14 cellular contexts compared by ENCODE assay signal in genomic region chr3:120204338-120204737, GRCh38.
A peak's percentile ranks its signal among the peaks of the same experiment; 100 is the strongest.
DNase-seq lines count a peak whose midpoint lies in the region; ATAC-seq and TF ChIP-seq lines count a peak whose summit lies in the region.
"Had no signal": no experiment of that assay in that cellular context is flagged by ENCODE, and none has a peak within 500 bp of the region (broad histone marks: within the 10 kb centered on the region; RNA-seq: fewer than 3 reads in every experiment).

No MANE protein-coding gene starts in this region.

- no peak overlapping the region for H3K4me3 ChIP-seq in liver (ENCODE audit: low read depth in 1 of 3, low read length in 3 of 3)
- no peak overlapping the region for H3K4me3 ChIP-seq in neutrophil (ENCODE audit: low read depth in 1 of 2, low read length in 1 of 2)
- H3K4me3 ChIP-seq: GM23248 had no signal

- ATAC-seq in left lobe of liver = peak; percentile 77
- no peak for ATAC-seq in HG03469 (IDR thresholded peaks at IDR 0.05; ENCODE audit: unreplicated experiment)
- ATAC-seq in naive thymus-derived CD8-positive, alpha-beta T cell = no peak
- ATAC-seq: CD8-positive, alpha-beta T cell had no signal

- H3K4me3 Mint-ChIP-seq in naive thymus-derived CD8-positive, alpha-beta T cell = no peak overlapping the region
- H3K4me3 Mint-ChIP-seq: CD4-positive, CD25-positive, alpha-beta regulatory T cell; CD8-positive, alpha-beta T cell had no signal

- H3K27me3 Mint-ChIP-seq in naive thymus-derived CD8-positive, alpha-beta T cell = peaks cover under 1 to 3% (median 1%) of the 10 kb centered on the region in 5 donors
- H3K27me3 Mint-ChIP-seq: CD4-positive, CD25-positive, alpha-beta regulatory T cell had no signal

- no peak for TF ChIP-seq CTCF in liver (IDR thresholded peaks at IDR 0.05; ENCODE audit: low read depth, low read length, missing input control)
- no peak for TF ChIP-seq CTCF in neutrophil (IDR thresholded peaks at IDR 0.05)

- H3K9me3 Mint-ChIP-seq in naive thymus-derived CD8-positive, alpha-beta T cell = no peaks in the 10 kb centered on the region
- H3K9me3 Mint-ChIP-seq: CD4-positive, CD25-positive, alpha-beta regulatory T cell; CD8-positive, alpha-beta T cell had no signal

- peak; percentile 66 for DNase-seq in left lobe of liver (ENCODE audit: low spot score)
- DNase-seq in NCI-H2227 (lab: John Stamatoyannopoulos, UW; ENCODE audit: unreplicated experiment) = no peak
- DNase-seq in naive thymus-derived CD8-positive, alpha-beta T cell = no peak
- DNase-seq: Caco-2; CD4-positive, CD25-positive, alpha-beta regulatory T cell; CD8-positive, alpha-beta T cell; DMS153; DND-41; GM23248; H7; HCEC 1CT had no signal

- H3K9me3 ChIP-seq in liver (ENCODE audit: control insufficient read depth in 4 of 4, low read length in 3 of 4) (no peaks in the 10 kb centered on the region), neutrophil (no peaks in the 10 kb centered on the region)

- H3K27me3 ChIP-seq in liver (ENCODE audit: control insufficient read depth in 4 of 4, insufficient read depth in 4 of 4, low read length in 3 of 4) (no peaks in the 10 kb centered on the region), neutrophil (no peaks in the 10 kb centered on the region)

- H3K9ac ChIP-seq in liver (ENCODE audit: low read depth in 1 of 2, low read length in 2 of 2) = no peak overlapping the region
- H3K9ac ChIP-seq: GM23248 had no signal

- H3K27ac Mint-ChIP-seq in naive thymus-derived CD8-positive, alpha-beta T cell = no peak overlapping the region
- H3K27ac Mint-ChIP-seq: CD4-positive, CD25-positive, alpha-beta regulatory T cell; CD8-positive, alpha-beta T cell had no signal

- 67% methylated on average over 5 of the region's 5 CpGs for WGBS in liver

- H3K36me3 ChIP-seq in liver (ENCODE audit: control insufficient read depth in 4 of 4, insufficient read depth in 3 of 4, low read depth in 1 of 4, low read length in 3 of 4) (no peaks in the 10 kb centered on the region), neutrophil (no peaks in the 10 kb centered on the region)

- POLR2A ChIA-PET in naive thymus-derived CD8-positive, alpha-beta T cell (lab: Charles Lee) = no interaction called here

- H3K36me3 Mint-ChIP-seq in naive thymus-derived CD8-positive, alpha-beta T cell = no peaks in the 10 kb centered on the region
- H3K36me3 Mint-ChIP-seq: CD4-positive, CD25-positive, alpha-beta regulatory T cell; CD8-positive, alpha-beta T cell had no signal

- peaks cover 11 to 23% (median 14%) of the 10 kb centered on the region in 4 donors for H3K4me1 ChIP-seq in liver (ENCODE audit: control insufficient read depth in 4 of 4, insufficient read depth in 4 of 4, low read length in 3 of 4)
- peaks cover 53 to 57% of the 10 kb centered on the region in 2 experiments for H3K4me1 ChIP-seq in neutrophil (ENCODE audit: control insufficient read depth in 1 of 2, insufficient read depth in 1 of 2, low read depth in 1 of 2, low read length in 1 of 2)
- H3K4me1 ChIP-seq: Caco-2 had no signal

- H3K27ac ChIP-seq in liver (ENCODE audit: low read depth in 1 of 2, low read length in 2 of 2) (peak overlapping the region in 1 of 2 donors; percentile 23), neutrophil (peak overlapping the region; percentile 83)
- H3K27ac ChIP-seq: GM23248 had no signal

- H3K4me1 Mint-ChIP-seq in naive thymus-derived CD8-positive, alpha-beta T cell = no peaks in the 10 kb centered on the region
- H3K4me1 Mint-ChIP-seq: CD4-positive, CD25-positive, alpha-beta regulatory T cell had no signal

- TF ChIP-seq RAD21 in liver (IDR thresholded peaks at IDR 0.05) = no peak

TF ChIP-seq in liver, 16 proteins besides CTCF, POLR2A, EP300 and RAD21:
- TF ChIP-seq MAX (IDR thresholded peaks at IDR 0.05) (no peak), GABPA (IDR thresholded peaks at IDR 0.05 in 1 of 2, conservative IDR thresholded peaks at IDR 0.05 in 1 of 2) (no peak), FOXA2 (IDR thresholded peaks at IDR 0.05) (no peak), YY1 (IDR thresholded peaks at IDR 0.05) (no peak), JUND (IDR thresholded peaks at IDR 0.05) (no peak), NR2F2 (IDR thresholded peaks at IDR 0.05) (no peak), REST (IDR thresholded peaks at IDR 0.05) (no peak), FOXA1 (IDR thresholded peaks at IDR 0.05) (no peak), ZBTB33 (IDR thresholded peaks at IDR 0.05) (no peak), RXRA (IDR thresholded peaks at IDR 0.05) (peak in 1 of 2 donors; percentile 12), TAF1 (conservative IDR thresholded peaks at IDR 0.05) (no peak), SP1 (IDR thresholded peaks at IDR 0.05) (peak; percentile 76), HNF4G (IDR thresholded peaks at IDR 0.05) (peak; percentile 72), EGR1 (IDR thresholded peaks at IDR 0.05; ENCODE audit: low read depth in 2 of 2) (no peak), HNF4A (conservative IDR thresholded peaks at IDR 0.05) (peak; percentile 75 to 84), ATF3 (IDR thresholded peaks at IDR 0.05) (no peak)
TF ChIP-seq in liver: peak in this region for 4.
